ENCODE assay signal across 22 cellular contexts in the genomic region with DNA sequence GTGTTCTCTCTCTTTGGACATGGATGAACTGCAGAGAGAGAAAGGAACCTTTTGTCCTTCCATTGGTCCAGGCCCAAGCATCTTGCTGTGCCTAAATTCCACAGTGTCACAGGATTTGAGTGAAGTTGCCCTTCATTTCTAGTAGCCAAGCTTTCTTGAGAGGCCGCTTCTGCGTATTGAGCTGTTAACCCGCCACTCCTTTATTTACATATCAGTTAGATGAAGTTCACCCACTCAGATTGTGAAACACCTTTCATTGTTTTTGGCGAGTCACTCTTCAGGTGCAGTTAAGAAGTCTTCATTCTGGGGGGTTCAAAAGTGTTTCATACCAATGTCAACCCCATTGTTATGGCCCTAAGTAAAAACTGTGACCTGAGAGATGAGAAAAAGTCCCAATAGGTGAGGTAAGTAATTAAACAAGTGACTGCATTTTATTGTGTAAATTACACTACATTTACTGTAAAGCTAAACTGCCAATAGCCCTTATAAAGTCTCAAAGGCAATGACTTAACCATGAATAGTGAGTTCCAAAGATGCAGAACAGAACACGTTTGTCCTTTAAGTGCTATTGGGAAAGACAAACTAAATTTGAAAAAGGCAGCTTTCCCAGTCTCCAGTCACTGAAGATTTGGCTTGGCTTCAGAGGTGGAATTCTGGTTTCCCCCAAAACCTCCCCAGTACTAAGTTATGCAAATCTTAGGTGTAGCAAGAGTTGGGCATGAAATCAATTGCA.
DNase-seq lines count a peak whose midpoint lies in the region; ATAC-seq and TF ChIP-seq lines count a peak whose summit lies in the region.
"Had no signal": no experiment of that assay in that cellular context is flagged by ENCODE, and none has a peak within 500 bp of the region (broad histone marks: within the 10 kb centered on the region; RNA-seq: fewer than 3 reads in every experiment).

No MANE protein-coding gene starts in this region.

- TF ChIP-seq POLR2A in HCT116 (IDR thresholded peaks at IDR 0.05; ENCODE audit: borderline replicate concordance, extremely low read depth, insufficient read depth, insufficient read length): no peak

- ATAC-seq in HCT116: no peak
- peak; percentile 75 for ATAC-seq in left colon
- ATAC-seq in GM19324 (IDR thresholded peaks at IDR 0.05; ENCODE audit: low FRiP score, unreplicated experiment): no peak
- no peak for ATAC-seq in left ventricle myocardium superior
- ATAC-seq: activated CD4-positive, CD25-positive, alpha-beta regulatory T cell treated with anti-CD3 and anti-CD28 coated beads, Interleukin-2, amount 50 U/mL, for 24 hours; activated CD8-positive, alpha-beta T cell treated with anti-CD3 and anti-CD28 coated beads, Interleukin-2, amount 10 ng/mL, durations not matched to agents 7 days and 5 days; activated T-cell treated with anti-CD3 and anti-CD28 coated beads, Interleukin-2, amount 50 U/mL, for 4 hours; gastroesophageal sphincter; SK-N-SH treated with all-trans-retinoic acid at 6 μM for 48 hours; stimulated activated naive CD8-positive, alpha-beta T cell treated with anti-CD3 and anti-CD28 coated beads, Interleukin-15, Interleukin-2, amounts not matched to agents 100 U/mL and 50 U/mL, for 24 hours had no signal

- H4K20me1 ChIP-seq in HCT116 (ENCODE audit: insufficient read depth): no peaks in the 10 kb centered on the region
- H4K20me1 ChIP-seq in mammary epithelial cell (ENCODE audit: insufficient read depth, low read length): no peaks in the 10 kb centered on the region

- in situ Hi-C loops in mammary epithelial cell (cut with MboI; ENCODE audit: low sequenced_read_pairs in 2 of 2): no loop called here

- CTCF ChIA-PET in HCT116 (lab: Charles Lee): no interaction called here
- CTCF ChIA-PET in mammary epithelial cell (lab: Charles Lee; ENCODE audit: low non-redundant PET): no interaction called here

- no peak overlapping the region for H3K27ac Mint-ChIP-seq in T-helper 2 cell treated with Interferon-gamma antibody and Interleukin-4, amounts not matched to agents 5 μg/mL and 100 μg/mL, for 36 hours
- H3K27ac Mint-ChIP-seq: activated CD8-positive, alpha-beta T cell treated with anti-CD3 and anti-CD28 coated beads, Interleukin-2, amount 10 ng/mL, durations not matched to agents 7 days and 5 days; activated naive CD4-positive, alpha-beta T cell treated with anti-CD3 and anti-CD28 coated beads, Interleukin-2, amount 50 U/mL, for 24 hours; naive B cell had no signal

- no peaks in the 10 kb centered on the region for H3K27me3 ChIP-seq in HCT116 (ENCODE audit: insufficient read depth, low read length)
- peaks cover 3% of the 10 kb centered on the region for H3K27me3 ChIP-seq in mammary epithelial cell (ENCODE audit: insufficient read depth, low read length)
- H3K27me3 ChIP-seq: gastroesophageal sphincter had no signal

- TF ChIP-seq RAD21 in HCT116 (IDR thresholded peaks at IDR 0.05; ENCODE audit: low read depth): no peak

- peaks cover 2% of the 10 kb centered on the region for H3K4me1 Mint-ChIP-seq in T-helper 2 cell treated with Interferon-gamma antibody and Interleukin-4, amounts not matched to agents 5 μg/mL and 100 μg/mL, for 36 hours (ENCODE audit: low read depth)
- H3K4me1 Mint-ChIP-seq: activated naive CD4-positive, alpha-beta T cell treated with anti-CD3 and anti-CD28 coated beads, Interleukin-2, amount 50 U/mL, for 24 hours; naive B cell had no signal

- H2AFZ ChIP-seq in HCT116 (ENCODE audit: low read depth, low read length, poor library complexity, severe bottlenecking) (no peak overlapping the region), mammary epithelial cell (ENCODE audit: low read depth, low read length) (no peak overlapping the region)

- 71% methylated on average over 5 of the region's 5 CpGs for whole genome bisulfite sequencing in mammary epithelial cell (ENCODE audit: low coverage, missing lambda C conversion rate)

- POLR2A ChIA-PET in HCT116 (lab: Charles Lee): no interaction called here

- BruUV-seq in HCT116 (replicated peaks; lab: Mats Ljungman, UMichigan): no TSS peak
- no TSS peak for BruUV-seq in mammary epithelial cell (replicated peaks; lab: Mats Ljungman, UMichigan)

- RAD21 ChIA-PET in HCT116 (lab: Charles Lee; ENCODE audit: low non-redundant PET in 1 of 2, low total read pairs in 2 of 2, uncharacterized antibody in 2 of 2, unreplicated experiment in 2 of 2): no interaction called here

- no peaks in the 10 kb centered on the region for H3K36me3 Mint-ChIP-seq in T-helper 2 cell treated with Interferon-gamma antibody and Interleukin-4, amounts not matched to agents 5 μg/mL and 100 μg/mL, for 36 hours (ENCODE audit: low read depth)
- H3K36me3 Mint-ChIP-seq: activated naive CD4-positive, alpha-beta T cell treated with anti-CD3 and anti-CD28 coated beads, Interleukin-2, amount 50 U/mL, for 24 hours had no signal

- no peaks in the 10 kb centered on the region for H3K9me3 ChIP-seq in HCT116 (ENCODE audit: control insufficient read depth in 1 of 2, insufficient read depth in 1 of 2, low read depth in 1 of 2, low read length in 2 of 2)
- H3K9me3 ChIP-seq in mammary epithelial cell (replicated peaks; ENCODE audit: insufficient read depth, low read length): no peaks in the 10 kb centered on the region
- H3K9me3 ChIP-seq: gastroesophageal sphincter had no signal

- no peaks in the 10 kb centered on the region for H3K9me3 Mint-ChIP-seq in T-helper 2 cell treated with Interferon-gamma antibody and Interleukin-4, amounts not matched to agents 5 μg/mL and 100 μg/mL, for 36 hours
- H3K9me3 Mint-ChIP-seq: activated naive CD4-positive, alpha-beta T cell treated with anti-CD3 and anti-CD28 coated beads, Interleukin-2, amount 50 U/mL, for 24 hours; activated T-cell treated with anti-CD3 and anti-CD28 coated beads, Interleukin-2, amount 50 U/mL, for 4 hours had no signal

- H3K9me2 ChIP-seq in HCT116 (ENCODE audit: insufficient read depth): no peaks in the 10 kb centered on the region

- H3K36me3 ChIP-seq in HCT116 (ENCODE audit: control insufficient read depth in 1 of 2, insufficient read depth in 2 of 2, low read length in 2 of 2) (no peaks in the 10 kb centered on the region), mammary epithelial cell (ENCODE audit: insufficient read depth, low read length) (no peaks in the 10 kb centered on the region)
- H3K36me3 ChIP-seq: gastroesophageal sphincter had no signal

- intact Hi-C loops in HCT116 (cut with micrococcal nuclease) (no loop called here), mammary epithelial cell (cut with micrococcal nuclease) (no loop called here), left colon (cut with DNase I, micrococcal nuclease) (no loop called here), left ventricle myocardium superior (cut with micrococcal nuclease) (no loop called here)

- TF ChIP-seq CTCF in HCT116 (IDR thresholded peaks at IDR 0.05 in 2 of 3, conservative IDR thresholded peaks at IDR 0.05 in 1 of 3; ENCODE audit: borderline replicate concordance in 1 of 3, insufficient read depth in 1 of 3, low read depth in 2 of 3, low read length in 2 of 3) (no peak), mammary epithelial cell (conservative IDR thresholded peaks at IDR 0.05 in 1 of 2, IDR thresholded peaks at IDR 0.05 in 1 of 2; ENCODE audit: extremely low read depth in 1 of 2, insufficient read depth in 1 of 2, low read depth in 1 of 2, low read length in 2 of 2) (no peak)

- H3K9ac ChIP-seq in HCT116 (ENCODE audit: low read length): no peak overlapping the region
- H3K9ac ChIP-seq in mammary epithelial cell (ENCODE audit: insufficient read depth, low read length): no peak overlapping the region

- no peaks in the 10 kb centered on the region for H3K79me2 ChIP-seq in HCT116 (ENCODE audit: insufficient read depth, low read length)
- H3K79me2 ChIP-seq in mammary epithelial cell (ENCODE audit: insufficient read depth, low read length): no peaks in the 10 kb centered on the region

- no peak overlapping the region for H3K4me3 Mint-ChIP-seq in T-helper 2 cell treated with Interferon-gamma antibody and Interleukin-4, amounts not matched to agents 5 μg/mL and 100 μg/mL, for 36 hours
- H3K4me3 Mint-ChIP-seq: activated CD8-positive, alpha-beta T cell treated with anti-CD3 and anti-CD28 coated beads, Interleukin-2, amount 10 ng/mL, durations not matched to agents 7 days and 5 days; activated naive CD4-positive, alpha-beta T cell treated with anti-CD3 and anti-CD28 coated beads, Interleukin-2, amount 50 U/mL, for 24 hours; activated T-cell treated with anti-CD3 and anti-CD28 coated beads, Interleukin-2, amount 50 U/mL, for 4 hours; naive B cell had no signal

- peaks cover 0 to 8% of the 10 kb centered on the region in 2 experiments; a peak in 1 of 4 replicates for H3K4me1 ChIP-seq in HCT116 (ENCODE audit: control insufficient read depth in 1 of 2, insufficient read depth in 2 of 2, low read length in 2 of 2)
- no peaks in the 10 kb centered on the region for H3K4me1 ChIP-seq in mammary epithelial cell (ENCODE audit: insufficient read depth, low read length)
- H3K4me1 ChIP-seq: gastroesophageal sphincter had no signal

- no peak overlapping the region for H3K27ac ChIP-seq in HCT116 (ENCODE audit: low read depth, low read length)
- H3K27ac ChIP-seq in mammary epithelial cell (ENCODE audit: insufficient read depth, low read depth, low read length): no peak overlapping the region
- H3K27ac ChIP-seq: gastroesophageal sphincter, HL-60 had no signal

- H3K4me2 ChIP-seq in HCT116 (ENCODE audit: low read length) (no peak overlapping the region), mammary epithelial cell (ENCODE audit: insufficient read depth, low read depth, low read length) (no peak overlapping the region)

- dilution Hi-C loops in mammary epithelial cell (cut with HindIII; ENCODE audit: low sequenced_read_pairs): no loop called here

- H3K4me3 ChIP-seq in HCT116 (replicated peaks in 1 of 2; ENCODE audit: low read depth in 1 of 2, low read length in 2 of 2) (no peak overlapping the region), mammary epithelial cell (replicated peaks in 1 of 3; ENCODE audit: insufficient read depth in 1 of 3, low read depth in 2 of 3, low read length in 3 of 3) (no peak overlapping the region)
- H3K4me3 ChIP-seq: gastroesophageal sphincter had no signal

- DNase-seq in HCT116 (ENCODE audit: low read depth, low spot score) (no peak), mammary epithelial cell (peak; percentile 23), left colon (peak; percentile 29 to 45), renal cortical epithelial cell (ENCODE audit: low read depth) (peak; percentile 67), HuH-7 (ENCODE audit: low spot score) (no peak), left ventricle myocardium superior (no peak)
- no peak for DNase-seq in T-helper 2 cell treated with Interferon-gamma antibody and Interleukin-4, amounts not matched to agents 5 μg/mL and 100 μg/mL, for 36 hours (ENCODE audit: low spot score)
- DNase-seq: activated CD8-positive, alpha-beta T cell treated with anti-CD3 and anti-CD28 coated beads, Interleukin-2, amount 10 ng/mL, durations not matched to agents 7 days and 5 days; activated T-cell treated with anti-CD3 and anti-CD28 coated beads, Interleukin-2, amount 50 U/mL, for 4 hours; C1 segment of cervical spinal cord; naive B cell; NCI-H446 treated with DMSO at 0.1 percent for 48 hours; RPMI8226; stimulated activated CD4-positive, alpha-beta T cell treated with anti-CD3 and anti-CD28 coated beads, Interleukin-2, amount 100 ng/mL, for 24 hours; stimulated activated naive CD8-positive, alpha-beta T cell treated with anti-CD3 and anti-CD28 coated beads, Interleukin-15, Interleukin-2, amounts not matched to agents 100 U/mL and 50 U/mL, for 24 hours; T1000 had no signal

- H3K27me3 Mint-ChIP-seq in T-helper 2 cell treated with Interferon-gamma antibody and Interleukin-4, amounts not matched to agents 5 μg/mL and 100 μg/mL, for 36 hours (ENCODE audit: low read depth): peaks cover 21% of the 10 kb centered on the region
- H3K27me3 Mint-ChIP-seq: activated naive CD4-positive, alpha-beta T cell treated with anti-CD3 and anti-CD28 coated beads, Interleukin-2, amount 50 U/mL, for 24 hours; naive B cell had no signal

Comparison
In these comparisons a context has a peak if more than half of its experiments do, and no peak if none do; other contexts are left out.
1. DNase-seq: peak in mammary epithelial cell (single experiment), left colon (2 of 2) and renal cortical epithelial cell (single experiment); none in HCT116 (single experiment), HuH-7 (single experiment), left ventricle myocardium superior (single experiment) and T-helper 2 cell treated with Interferon-gamma antibody and Interleukin-4, amounts not matched to agents 5 μg/mL and 100 μg/mL, for 36 hours (single experiment).